In the genomic region with DNA sequence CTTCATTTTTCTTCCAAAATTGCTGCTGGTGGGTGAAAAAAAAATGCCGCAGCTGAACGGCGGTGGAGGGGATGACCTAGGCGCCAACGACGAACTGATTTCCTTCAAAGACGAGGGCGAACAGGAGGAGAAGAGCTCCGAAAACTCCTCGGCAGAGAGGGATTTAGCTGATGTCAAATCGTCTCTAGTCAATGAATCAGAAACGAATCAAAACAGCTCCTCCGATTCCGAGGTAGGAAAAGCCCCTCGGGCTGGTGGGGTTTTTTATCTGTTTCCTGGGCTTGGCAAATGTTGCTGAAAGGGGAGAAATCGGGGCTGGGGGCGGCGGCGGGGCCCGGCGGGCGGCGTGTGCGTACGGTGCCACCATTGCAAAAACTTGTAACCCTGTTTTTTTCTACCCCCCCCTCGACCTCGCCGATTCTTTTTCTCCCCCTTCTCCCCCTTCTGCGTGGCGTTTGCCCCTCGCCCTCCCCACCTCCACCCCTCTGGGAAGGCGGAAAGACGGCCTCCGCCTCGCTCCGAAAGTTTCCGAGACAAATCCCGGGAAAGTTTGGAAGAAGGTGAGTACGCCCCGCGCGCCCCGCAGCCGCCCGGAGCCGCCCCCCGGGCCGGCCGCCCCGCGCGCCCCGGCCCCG, we compare ENCODE assay signal across 1 cellular context.
TF ChIP-seq lines count a peak whose summit lies in the region.

No MANE protein-coding gene starts in this region.

TF ChIP-seq in SK-N-SH treated with all-trans-retinoic acid at 6 μM for 48 hours, 23 proteins besides CTCF, POLR2A, EP300 and RAD21 (continued from another document):
- TF ChIP-seq TOX (CRISPR knock-in tag; IDR thresholded peaks at IDR 0.05; ENCODE audit: borderline replicate concordance): no peak
